In genomic region chr10:61350068-61350467, GRCh38 we compare ENCODE assay signal across 9 cellular contexts.
"Had no signal": no experiment of that assay in that cellular context is flagged by ENCODE, and none has a peak within 500 bp of the region (broad histone marks: within the 10 kb centered on the region; RNA-seq: fewer than 3 reads in every experiment).

No MANE protein-coding gene starts in this region.

- DNase-seq: GM23248, GOT3, H7, H9, HCEC 1CT, HFFc6 had no signal

- ATAC-seq: GM23338, HCT116 had no signal

- H3K4me3 ChIP-seq: GM23248, GM23338, HAP-1 had no signal

- H3K27ac ChIP-seq: GM23248 had no signal

- H3K4me3 Mint-ChIP-seq: GM23338, H9, HFFc6 had no signal

- H3K4me1 Mint-ChIP-seq: GM23338, H9 had no signal

- H3K9me3 ChIP-seq: HAP-1 had no signal

- H3K36me3 ChIP-seq: HAP-1 had no signal

- H3K9me3 Mint-ChIP-seq: GM23338, H9, HFFc6 had no signal

- H3K27ac Mint-ChIP-seq: GM23338, H9, HFFc6 had no signal
